23 cellular contexts compared by ENCODE assay signal in the genomic region with DNA sequence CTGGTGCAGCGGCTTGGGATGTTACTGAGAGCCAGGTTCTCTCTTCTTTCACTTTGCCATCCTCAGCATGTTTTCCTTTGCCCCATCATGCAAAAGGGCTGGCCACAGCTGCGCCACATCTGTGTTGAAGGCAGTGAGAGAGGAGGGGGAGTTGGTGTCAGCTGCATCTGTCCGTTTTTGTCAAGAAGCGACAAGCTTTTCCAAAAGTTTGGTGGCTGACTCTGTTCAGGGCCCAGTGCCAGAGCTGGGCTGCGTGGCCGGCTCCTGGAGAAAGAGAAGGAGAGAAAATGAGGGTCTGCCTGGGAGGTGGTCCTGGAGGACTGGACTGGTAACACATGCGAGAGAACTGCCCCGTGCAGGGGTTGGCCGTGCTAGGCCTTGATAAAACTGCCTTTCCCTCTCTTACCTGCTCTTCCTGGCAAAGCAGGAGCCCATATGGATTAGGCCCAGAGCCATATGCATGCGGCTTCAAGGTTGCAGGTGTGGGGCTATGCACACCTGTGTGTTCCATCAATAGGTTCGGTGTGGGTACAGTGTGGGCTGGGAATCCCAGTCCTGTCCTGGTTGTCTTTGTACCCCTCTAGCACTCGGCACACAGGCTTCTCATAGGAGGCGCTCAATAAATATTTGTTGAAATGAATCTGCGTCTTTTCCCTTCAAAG. TPM values are rescaled to one million over a fixed set of nuclear protein-coding genes. Genes with fewer than 3 reads are reported as not detected.
A peak's percentile ranks its signal among the peaks of the same experiment; 100 is the strongest.
DNase-seq lines count a peak whose midpoint lies in the region; ATAC-seq and TF ChIP-seq lines count a peak whose summit lies in the region.
"Had no signal": no experiment of that assay in that cellular context is flagged by ENCODE, and none has a peak within 500 bp of the region (broad histone marks: within the 10 kb centered on the region; RNA-seq: fewer than 3 reads in every experiment).

No MANE protein-coding gene starts in this region.

- H3K27ac ChIP-seq in CD4-positive, alpha-beta T cell (ENCODE audit: low read depth, low read length) = no peak overlapping the region
- H3K27ac ChIP-seq in angular gyrus (ENCODE audit: low read depth, low read length) (peak overlapping the region; percentile 60), layer of hippocampus (ENCODE audit: low read depth, low read length) (peak overlapping the region; percentile 47), gastrocnemius medialis (peak overlapping the region; percentile 51 to 72 (median 64))
- H3K27ac ChIP-seq in CD4-positive, alpha-beta memory T cell (ENCODE audit: low read depth, low read length) = no peak overlapping the region
- H3K27ac ChIP-seq: lower lobe of right lung, tibial artery had no signal

- intact Hi-C loops in CD4-positive, alpha-beta T cell (cut with DNase I, micrococcal nuclease) = no loop called here
- intact Hi-C loops in gastrocnemius medialis (cut with DNase I; ENCODE audit: low total_unique reads) = loop anchor here (5.0 kb wide), 1 partner anchor 66 kb away; no protein-coding TSS in a partner anchor
- intact Hi-C loops in CD4-positive, alpha-beta memory T cell (cut with micrococcal nuclease) = no loop called here

- peaks cover 28 to 30% of the 10 kb centered on the region in 2 donors for H3K4me1 ChIP-seq in gastrocnemius medialis
- peaks cover 53% of the 10 kb centered on the region for H3K4me1 ChIP-seq in CD4-positive, alpha-beta memory T cell (ENCODE audit: insufficient read depth, low read length)
- H3K4me1 ChIP-seq: tibial artery had no signal

- H3K27me3 Mint-ChIP-seq in CD4-positive, alpha-beta T cell = no peaks in the 10 kb centered on the region
- no peaks in the 10 kb centered on the region for H3K27me3 Mint-ChIP-seq in CD4-positive, alpha-beta memory T cell
- H3K27me3 Mint-ChIP-seq: CD8-positive, alpha-beta memory T cell had no signal

- no peaks in the 10 kb centered on the region for H3K9me3 Mint-ChIP-seq in CD4-positive, alpha-beta T cell
- peaks cover 0 to 4% (median 0%) of the 10 kb centered on the region in 8 donors for H3K9me3 Mint-ChIP-seq in CD4-positive, alpha-beta memory T cell
- H3K9me3 Mint-ChIP-seq: CD8-positive, alpha-beta memory T cell; GM23338 had no signal

- H3K36me3 ChIP-seq in gastrocnemius medialis = no peaks in the 10 kb centered on the region
- no peaks in the 10 kb centered on the region for H3K36me3 ChIP-seq in CD4-positive, alpha-beta memory T cell (ENCODE audit: insufficient read depth, low read length)
- H3K36me3 ChIP-seq: lower lobe of right lung, tibial artery had no signal

- H3K4me3 ChIP-seq in gastrocnemius medialis = no peak overlapping the region
- H3K4me3 ChIP-seq in CD4-positive, alpha-beta memory T cell (ENCODE audit: low read length in 2 of 2) = no peak overlapping the region
- H3K4me3 ChIP-seq: GM23338, lower lobe of right lung, tibial artery had no signal

- peaks cover 56% of the 10 kb centered on the region for H3K36me3 Mint-ChIP-seq in CD4-positive, alpha-beta T cell (ENCODE audit: low read depth)
- peaks cover 20 to 33% of the 10 kb centered on the region in 2 donors for H3K36me3 Mint-ChIP-seq in CD4-positive, alpha-beta memory T cell

- POLR2A ChIA-PET in CD4-positive, alpha-beta T cell (lab: Charles Lee) = no interaction called here
- POLR2A ChIA-PET in CD4-positive, alpha-beta memory T cell (lab: Charles Lee; ENCODE audit: partially characterized antibody) = no interaction called here

- TF ChIP-seq CTCF in CD4-positive, alpha-beta T cell (IDR thresholded peaks at IDR 0.05) = no peak
- no peak for TF ChIP-seq CTCF in gastrocnemius medialis (IDR thresholded peaks at IDR 0.05 in 4 of 5, conservative IDR thresholded peaks at IDR 0.05 in 1 of 5)

- in situ Hi-C loops in gastrocnemius medialis (cut with MboI; ENCODE audit: low sequenced_read_pairs in 4 of 4) = no loop called here

- no peak overlapping the region for H3K4me3 Mint-ChIP-seq in CD4-positive, alpha-beta T cell
- no peak overlapping the region for H3K4me3 Mint-ChIP-seq in CD4-positive, alpha-beta memory T cell
- H3K4me3 Mint-ChIP-seq: CD8-positive, alpha-beta memory T cell; GM23338 had no signal

- DNase-seq in CD4-positive, alpha-beta T cell = no peak
- DNase-seq in gastrocnemius medialis = no peak
- DNase-seq in CD4-positive, alpha-beta memory T cell = no peak
- no peak for DNase-seq in ureter (ENCODE audit: low spot score)
- DNase-seq: CD8-positive, alpha-beta memory T cell; cortex of kidney; GDM1; hypothalamus; KBM-7; lower lobe of right lung; MM.1S; NCI-H1417; NCI-H446 treated with DMSO at 0.1 percent for 48 hours; stimulated activated CD4-positive, alpha-beta T cell treated with anti-CD3 and anti-CD28 coated beads, Interleukin-4, amount 100 ng/mL, for 4 hours; stimulated activated naive CD4-positive, alpha-beta T cell treated with Interleukin-2 at 50 U/mL for 16 hours; tibial artery had no signal

- H3K4me1 Mint-ChIP-seq in CD4-positive, alpha-beta T cell (ENCODE audit: low read depth) = peaks cover 86% of the 10 kb centered on the region
- H3K4me1 Mint-ChIP-seq in CD4-positive, alpha-beta memory T cell = peaks cover 48 to 85% (median 66%) of the 10 kb centered on the region in 4 donors

- H3K27ac Mint-ChIP-seq in CD4-positive, alpha-beta T cell = peak overlapping the region; percentile 59
- H3K27ac Mint-ChIP-seq in CD4-positive, alpha-beta memory T cell = peak overlapping the region in 1 of 7 donors; percentile 2
- H3K27ac Mint-ChIP-seq: GM23338 had no signal

- ATAC-seq in CD4-positive, alpha-beta T cell (ENCODE audit: poor library complexity) = no peak
- no peak for ATAC-seq in gastrocnemius medialis
- ATAC-seq in GM19395 (IDR thresholded peaks at IDR 0.05; ENCODE audit: unreplicated experiment) = no peak
- ATAC-seq in HG03159 (IDR thresholded peaks at IDR 0.05; ENCODE audit: unreplicated experiment) = no peak
- ATAC-seq: GM23338 had no signal

- no peak for TF ChIP-seq POLR2A in gastrocnemius medialis (IDR thresholded peaks at IDR 0.05)

- H3K9me3 ChIP-seq in CD4-positive, alpha-beta T cell (ENCODE audit: control insufficient read depth, low read length) = no peaks in the 10 kb centered on the region
- H3K9me3 ChIP-seq in gastrocnemius medialis = no peaks in the 10 kb centered on the region
- no peaks in the 10 kb centered on the region for H3K9me3 ChIP-seq in CD4-positive, alpha-beta memory T cell (ENCODE audit: control insufficient read depth in 1 of 2, low read length in 2 of 2)
- H3K9me3 ChIP-seq: lower lobe of right lung, tibial artery had no signal

- CTCF ChIA-PET in CD4-positive, alpha-beta T cell (lab: Charles Lee) = no interaction called here
- CTCF ChIA-PET in CD4-positive, alpha-beta memory T cell (lab: Charles Lee; ENCODE audit: partially characterized antibody) = no interaction called here

- H3K27me3 ChIP-seq in CD4-positive, alpha-beta T cell (ENCODE audit: control insufficient read depth, insufficient read depth, low read length) = no peaks in the 10 kb centered on the region
- H3K27me3 ChIP-seq in layer of hippocampus (ENCODE audit: control insufficient read depth, insufficient read depth, low read length) (no peaks in the 10 kb centered on the region), gastrocnemius medialis (no peaks in the 10 kb centered on the region)
- H3K27me3 ChIP-seq in CD4-positive, alpha-beta memory T cell (ENCODE audit: insufficient read depth, low read length) = no peaks in the 10 kb centered on the region
- H3K27me3 ChIP-seq: tibial artery had no signal

RNA-seq across cellular contexts. Expression of a gene that starts 9.0 kb away (rescaled TPM):
- 10 to 100 TPM; 39.0 to 40.1 TPM for total RNA-seq in CD4-positive, alpha-beta T cell
- 10 to 100 TPM in 2 of 4 donors, 1 to 10 TPM in 2; 4.9 to 16.2 (median 10.2) TPM for total RNA-seq in gastrocnemius medialis
- 10 to 100 TPM; 34.3 to 41.1 TPM for total RNA-seq in CD4-positive, alpha-beta memory T cell
- 10 to 100 TPM in 1 of 2 donors, 1 to 10 TPM in 1; 3.9 to 13.3 TPM for polyA plus RNA-seq in CD4-positive, alpha-beta memory T cell
- total RNA-seq in ureter = 15.2 TPM

RNA-seq across cellular contexts. Expression of a gene that starts 48.6 kb away (rescaled TPM):
- 1 to 10 TPM; 3.9 to 4.6 TPM for total RNA-seq in CD4-positive, alpha-beta T cell
- 1 to 10 TPM; 1.2 to 4.2 (median 2.9) TPM for total RNA-seq in gastrocnemius medialis
- total RNA-seq in CD4-positive, alpha-beta memory T cell = 1 to 10 TPM; 3.8 to 4.9 TPM
- 10 to 100 TPM in 1 of 2 donors, 1 to 10 TPM in 1; 5.1 to 10.4 TPM for polyA plus RNA-seq in CD4-positive, alpha-beta memory T cell
- total RNA-seq in ureter = 4.4 TPM
- total RNA-seq: HT1080, OCI-LY7 had no signal
- polyA plus RNA-seq: GM23338 had no signal

Comparison
In these comparisons a context has a peak if more than half of its experiments do, and no peak if none do; other contexts are left out.
1. H3K27ac ChIP-seq: peak in angular gyrus (single experiment), layer of hippocampus (single experiment) and gastrocnemius medialis (4 of 4); none in CD4-positive, alpha-beta T cell (single experiment) and CD4-positive, alpha-beta memory T cell (single experiment).